ENCODE assay signal across 17 cellular contexts in the genomic region with DNA sequence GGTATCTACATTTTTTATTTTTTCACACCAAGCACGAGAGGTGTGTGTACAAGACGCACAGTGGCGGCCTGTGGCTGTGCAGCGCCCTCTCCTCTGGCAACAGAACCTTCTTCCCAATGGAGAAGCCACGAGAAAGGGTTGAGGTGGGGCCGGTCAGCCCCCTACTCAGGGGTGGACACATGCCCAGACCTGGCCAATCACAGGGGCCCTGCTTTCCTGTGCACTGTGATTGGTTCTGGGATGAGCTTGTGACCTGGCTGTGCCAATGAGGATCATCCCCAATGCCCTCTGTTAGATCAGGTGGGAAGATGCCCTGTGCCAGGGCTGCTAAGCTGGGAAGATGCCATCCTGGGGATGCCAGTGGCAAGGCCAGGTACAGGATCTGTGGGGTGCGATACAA.
"Had no signal": no experiment of that assay in that cellular context is flagged by ENCODE, and none has a peak within 500 bp of the region (broad histone marks: within the 10 kb centered on the region; RNA-seq: fewer than 3 reads in every experiment).

No MANE protein-coding gene starts in this region.

- H3K36me3 Mint-ChIP-seq: activated naive CD8-positive, alpha-beta T cell treated with anti-CD3 and anti-CD28 coated beads, Interleukin-2, amount 10 ng/mL, durations not matched to agents 7 days and 5 days; immature natural killer cell had no signal

- ATAC-seq: activated CD8-positive, alpha-beta T cell treated with anti-CD3 and anti-CD28 coated beads, Interleukin-2, amount 10 ng/mL, durations not matched to agents 7 days and 5 days; esophagus mucosa; left cardiac atrium; naive thymus-derived CD4-positive, alpha-beta T cell; stimulated activated naive B cell treated with anti-CD40 and anti-IgM and Interleukin-4, amounts not matched to agents 10 μg/mL and 1 μg/mL and 100 μg/mL, for 72 hours had no signal

- H3K9me3 ChIP-seq: right atrium auricular region, upper lobe of left lung had no signal

- H3K36me3 ChIP-seq: right atrium auricular region, upper lobe of left lung had no signal

- DNase-seq: activated CD4-positive, alpha-beta T cell treated with anti-CD3 and anti-CD28 coated beads for 4 hours; activated CD8-positive, alpha-beta memory T cell treated with anti-CD3 and anti-CD28 coated beads, Interleukin-2, amount 50 U/mL, for 48 hours; activated CD8-positive, alpha-beta T cell treated with anti-CD3 and anti-CD28 coated beads, Interleukin-2, amount 10 ng/mL, durations not matched to agents 7 days and 5 days; activated naive CD8-positive, alpha-beta T cell treated with anti-CD3 and anti-CD28 coated beads, Interleukin-2, amount 10 ng/mL, durations not matched to agents 7 days and 5 days; aorta; hypothalamus; immature natural killer cell; left cardiac atrium; naive thymus-derived CD4-positive, alpha-beta T cell; stimulated activated naive B cell treated with anti-CD40 and anti-IgM and Interleukin-4, amounts not matched to agents 10 μg/mL and 1 μg/mL and 100 μg/mL, for 72 hours; upper lobe of left lung had no signal

- H3K4me3 ChIP-seq: lung, right atrium auricular region, upper lobe of left lung had no signal

- H3K27ac Mint-ChIP-seq: activated CD8-positive, alpha-beta T cell treated with anti-CD3 and anti-CD28 coated beads, Interleukin-2, amount 10 ng/mL, durations not matched to agents 7 days and 5 days; activated naive CD8-positive, alpha-beta T cell treated with anti-CD3 and anti-CD28 coated beads, Interleukin-2, amount 10 ng/mL, durations not matched to agents 7 days and 5 days; immature natural killer cell; naive thymus-derived CD4-positive, alpha-beta T cell had no signal

- H3K27ac ChIP-seq: VCaP had no signal

- H3K9me3 Mint-ChIP-seq: activated naive CD8-positive, alpha-beta T cell treated with anti-CD3 and anti-CD28 coated beads, Interleukin-2, amount 10 ng/mL, durations not matched to agents 7 days and 5 days; immature natural killer cell; naive thymus-derived CD4-positive, alpha-beta T cell; stimulated activated naive B cell treated with anti-CD40 and anti-IgM and Interleukin-4, amounts not matched to agents 10 μg/mL and 1 μg/mL and 100 μg/mL, for 72 hours had no signal

- H3K4me3 Mint-ChIP-seq: activated CD8-positive, alpha-beta T cell treated with anti-CD3 and anti-CD28 coated beads, Interleukin-2, amount 10 ng/mL, durations not matched to agents 7 days and 5 days; activated naive CD8-positive, alpha-beta T cell treated with anti-CD3 and anti-CD28 coated beads, Interleukin-2, amount 10 ng/mL, durations not matched to agents 7 days and 5 days; immature natural killer cell; naive thymus-derived CD4-positive, alpha-beta T cell; stimulated activated naive B cell treated with anti-CD40 and anti-IgM and Interleukin-4, amounts not matched to agents 10 μg/mL and 1 μg/mL and 100 μg/mL, for 72 hours had no signal

- FAIRE-seq: bronchial epithelial cell, endometrium had no signal

- H3K27me3 ChIP-seq: right atrium auricular region, upper lobe of left lung had no signal

- H3K27me3 Mint-ChIP-seq: activated naive CD8-positive, alpha-beta T cell treated with anti-CD3 and anti-CD28 coated beads, Interleukin-2, amount 10 ng/mL, durations not matched to agents 7 days and 5 days; naive thymus-derived CD4-positive, alpha-beta T cell; stimulated activated naive B cell treated with anti-CD40 and anti-IgM and Interleukin-4, amounts not matched to agents 10 μg/mL and 1 μg/mL and 100 μg/mL, for 72 hours had no signal
